In genomic region chr2:70690846-70691245, GRCh38 we compare ENCODE assay signal across 18 cellular contexts.
"Had no signal": no experiment of that assay in that cellular context is flagged by ENCODE, and none has a peak within 500 bp of the region (broad histone marks: within the 10 kb centered on the region; RNA-seq: fewer than 3 reads in every experiment).

No MANE protein-coding gene starts in this region.

- H3K27me3 Mint-ChIP-seq: activated B cell treated with CpG ODN at 0.5 μM for 24 hours; activated CD4-positive, alpha-beta T cell treated with anti-CD3 and anti-CD28 coated beads, Interleukin-2, amount 10 ng/mL, durations not matched to agents 24 days and 14 days; activated naive CD8-positive, alpha-beta T cell had no signal

- H3K36me3 Mint-ChIP-seq: activated naive CD8-positive, alpha-beta T cell; immature natural killer cell; natural killer cell; T-cell had no signal

- H3K27ac Mint-ChIP-seq: activated B cell treated with CpG ODN at 0.5 μM for 24 hours; activated CD4-positive, alpha-beta T cell treated with anti-CD3 and anti-CD28 coated beads, Interleukin-2, amount 10 ng/mL, durations not matched to agents 24 days and 14 days; activated CD8-positive, alpha-beta T cell treated with anti-CD3 and anti-CD28 coated beads for 36 hours; activated naive CD8-positive, alpha-beta T cell; effector memory CD8-positive, alpha-beta T cell; immature natural killer cell; natural killer cell; T-cell had no signal

- H3K9me3 Mint-ChIP-seq: activated B cell treated with CpG ODN at 0.5 μM for 24 hours; activated CD4-positive, alpha-beta T cell treated with anti-CD3 and anti-CD28 coated beads, Interleukin-2, amount 10 ng/mL, durations not matched to agents 24 days and 14 days; activated CD8-positive, alpha-beta T cell treated with anti-CD3 and anti-CD28 coated beads for 36 hours; effector memory CD8-positive, alpha-beta T cell; immature natural killer cell; natural killer cell; T-cell had no signal

- H3K4me3 Mint-ChIP-seq: activated B cell treated with CpG ODN at 0.5 μM for 24 hours; activated CD4-positive, alpha-beta T cell treated with anti-CD3 and anti-CD28 coated beads, Interleukin-2, amount 10 ng/mL, durations not matched to agents 24 days and 14 days; activated CD8-positive, alpha-beta T cell treated with anti-CD3 and anti-CD28 coated beads for 36 hours; activated naive CD8-positive, alpha-beta T cell; effector memory CD8-positive, alpha-beta T cell; immature natural killer cell; natural killer cell; T-cell had no signal

- FAIRE-seq: bronchial epithelial cell, pancreas had no signal

- DNase-seq: activated B cell treated with CpG ODN at 0.5 μM for 24 hours; activated CD4-positive, alpha-beta T cell treated with anti-CD3 and anti-CD28 coated beads, Interleukin-2, amount 10 ng/mL, durations not matched to agents 24 days and 14 days; activated CD8-positive, alpha-beta T cell treated with anti-CD3 and anti-CD28 coated beads for 36 hours; activated gamma-delta T cell; activated T-cell treated with anti-CD3 and anti-CD28 coated beads, Interleukin-2, amount 50 U/mL, for 48 hours; effector memory CD8-positive, alpha-beta T cell; immature natural killer cell; mesendoderm; natural killer cell; pancreas; stimulated activated CD4-positive, alpha-beta T cell treated with anti-CD3 and anti-CD28 coated beads, Interleukin-1b, Interleukin-23, amount 100 ng/mL, for 48 hours; stimulated activated CD8-positive, alpha-beta memory T cell treated with anti-CD3 and anti-CD28 coated beads, Interleukin-4, amount 100 ng/mL, for 48 hours; stimulated activated naive CD4-positive, alpha-beta T cell; T-cell; thyroid gland; uterus had no signal

- H3K4me1 Mint-ChIP-seq: activated B cell treated with CpG ODN at 0.5 μM for 24 hours, immature natural killer cell, T-cell had no signal
